Comparison of ENCODE assay signal across 8 cellular contexts in genomic region chr5:78983601-78984000, GRCh38. TPM values are rescaled to one million over a fixed set of nuclear protein-coding genes. Genes with fewer than 3 reads are reported as not detected.
DNase-seq lines count a peak whose midpoint lies in the region; ATAC-seq and TF ChIP-seq lines count a peak whose summit lies in the region.

No MANE protein-coding gene starts in this region.

- H3K9me3 Mint-ChIP-seq in osteocyte (ENCODE audit: unreplicated experiment) = no peaks in the 10 kb centered on the region

- DNase-seq in Caki2 (ENCODE audit: low read depth) = peak; percentile 17
- DNase-seq in MM.1S = no peak
- no peak for DNase-seq in osteocyte (ENCODE audit: extremely low spot score, unreplicated experiment)
- DNase-seq in stimulated activated CD4-positive, alpha-beta T cell treated with anti-CD3 and anti-CD28 coated beads, Interleukin-4, amount 100 ng/mL, for 1 hour = no peak
- no peak for DNase-seq in left lobe of liver (ENCODE audit: low spot score)
- DNase-seq in foreskin melanocyte = no peak

- TF ChIP-seq CTCF in MM.1S (IDR thresholded peaks at IDR 0.05; ENCODE audit: low read length) (no peak), osteocyte (IDR thresholded peaks at IDR 0.05) (no peak)

- H3K27ac Mint-ChIP-seq in osteocyte (ENCODE audit: unreplicated experiment) = peak overlapping the region; percentile 86

- H3K4me3 ChIP-seq in MM.1S (ENCODE audit: low read length) (peak overlapping the region; percentile 77), ectodermal cell (ENCODE audit: insufficient read depth, low read depth, low read length) (peak overlapping the region; percentile 74)

- no peaks in the 10 kb centered on the region for H3K27me3 Mint-ChIP-seq in osteocyte (ENCODE audit: unreplicated experiment)

- H3K27ac ChIP-seq in MM.1S (ENCODE audit: low read length) (peak overlapping the region; percentile 80; the same call in 1 of the 2 replicates), ectodermal cell (ENCODE audit: insufficient read depth, low read depth, low read length, poor library complexity, severe bottlenecking) (no peak overlapping the region)

- peaks cover 16% of the 10 kb centered on the region for H3K79me2 ChIP-seq in MM.1S (ENCODE audit: low read length)

- peak overlapping the region; percentile 96 for H2AFZ ChIP-seq in MM.1S (ENCODE audit: low read length)

- no peaks in the 10 kb centered on the region for H3K27me3 ChIP-seq in MM.1S (replicated peaks; ENCODE audit: insufficient read depth, low read length)
- peaks cover 4% of the 10 kb centered on the region for H3K27me3 ChIP-seq in ectodermal cell (ENCODE audit: control insufficient read depth, insufficient read depth, low read length, poor library complexity, severe bottlenecking)

- no peaks in the 10 kb centered on the region for H4K20me1 ChIP-seq in MM.1S (ENCODE audit: insufficient read depth, low read length)

- ATAC-seq in GM21619 (IDR thresholded peaks at IDR 0.05; ENCODE audit: unreplicated experiment) (no peak), left lobe of liver (no peak)

- peaks cover 33% of the 10 kb centered on the region for H3K4me1 Mint-ChIP-seq in osteocyte (ENCODE audit: unreplicated experiment)

- H3K4me1 ChIP-seq in MM.1S (ENCODE audit: low read length) = peaks cover 13% of the 10 kb centered on the region
- peaks cover 6% of the 10 kb centered on the region for H3K4me1 ChIP-seq in ectodermal cell (ENCODE audit: control insufficient read depth, insufficient read depth, low read length)

- in situ Hi-C loops in Caki2 (cut with HindIII; ENCODE audit: low pct_unique_long_range_greater_than_20kb, low sequenced_read_pairs) = no loop called here

- H3F3A ChIP-seq in MM.1S (ENCODE audit: insufficient read depth, low read length) = peaks cover 18% of the 10 kb centered on the region

- H3K9ac ChIP-seq in MM.1S (ENCODE audit: low read length) = peak overlapping the region; percentile 43

- no peaks in the 10 kb centered on the region for H3K36me3 Mint-ChIP-seq in osteocyte (ENCODE audit: unreplicated experiment)

- WGBS in ectodermal cell, 2 experiments = 81 to 86% methylated on average over 5 of the region's 5 CpGs

- H3K9me3 ChIP-seq in MM.1S (replicated peaks; ENCODE audit: insufficient read depth, low read length) = no peaks in the 10 kb centered on the region
- H3K9me3 ChIP-seq in ectodermal cell (ENCODE audit: control insufficient read depth, low read length) = no peaks in the 10 kb centered on the region

- H3K4me2 ChIP-seq in MM.1S (ENCODE audit: low read depth, low read length) = peak overlapping the region; percentile 84

- peak overlapping the region; percentile 83 for H3K4me3 Mint-ChIP-seq in osteocyte (ENCODE audit: unreplicated experiment)

- H3K9me2 ChIP-seq in MM.1S (replicated peaks; ENCODE audit: insufficient read depth, low read length) = no peaks in the 10 kb centered on the region

- no peaks in the 10 kb centered on the region for H3K36me3 ChIP-seq in MM.1S (replicated peaks; ENCODE audit: insufficient read depth, low read length)
- no peaks in the 10 kb centered on the region for H3K36me3 ChIP-seq in ectodermal cell (ENCODE audit: control insufficient read depth, insufficient read depth, low read length)

RNA-seq across cellular contexts. Expression of gene ARSB, which starts 1.5 kb away (rescaled TPM):
- total RNA-seq in Caki2 (2014; rRNA removed; shearing (Covaris generic); ENCODE audit: low replicate concordance) = 9.6 and 11.9 TPM in 2 replicates
- polyA plus RNA-seq in ectodermal cell (2013, experiment 1 of 4) = 23.2 TPM
- polyA plus RNA-seq in ectodermal cell (2013, experiment 2 of 4) = 21.8 TPM
- polyA plus RNA-seq in ectodermal cell (2013, experiment 3 of 4) = 14.7 TPM
- 16.7 TPM for polyA plus RNA-seq in ectodermal cell (2013, experiment 4 of 4)
- total RNA-seq in osteocyte = 34.9 and 36.0 TPM in 2 replicates
- total RNA-seq in left lobe of liver = 10.3 TPM
